8 cellular contexts compared by ENCODE assay signal in genomic region chr19:10107817-10108367, GRCh38. TPM values are rescaled to one million over a fixed set of nuclear protein-coding genes. Genes with fewer than 3 reads are reported as not detected.
A peak's percentile ranks its signal among the peaks of the same experiment; 100 is the strongest.
DNase-seq lines count a peak whose midpoint lies in the region; ATAC-seq and TF ChIP-seq lines count a peak whose summit lies in the region.
"Had no signal": no experiment of that assay in that cellular context is flagged by ENCODE, and none has a peak within 500 bp of the region (broad histone marks: within the 10 kb centered on the region; RNA-seq: fewer than 3 reads in every experiment).

No MANE protein-coding gene starts in this region.

- no peaks in the 10 kb centered on the region for H3K36me3 ChIP-seq in neural progenitor cell
- H3K36me3 ChIP-seq in hepatocyte (replicated peaks; ENCODE audit: insufficient read depth, low read depth): no peaks in the 10 kb centered on the region
- H3K36me3 ChIP-seq: breast epithelium had no signal

- H3K4me1 ChIP-seq in neural progenitor cell: peaks cover 7% of the 10 kb centered on the region
- H3K4me1 ChIP-seq in hepatocyte (ENCODE audit: insufficient read depth): peaks cover 7% of the 10 kb centered on the region

- H3K4me3 ChIP-seq in neural progenitor cell (no peak overlapping the region), hepatocyte (no peak overlapping the region)

- no peak for DNase-seq in T-helper 2 cell treated with Interferon-gamma antibody and Interleukin-4, amounts not matched to agents 5 μg/mL and 100 μg/mL, for 36 hours (ENCODE audit: low spot score)
- DNase-seq in T-helper 2 cell: no peak
- no peak for DNase-seq in WTC11 (ENCODE audit: low spot score)
- no peak for DNase-seq in neural progenitor cell (ENCODE audit: low spot score)
- DNase-seq in hepatocyte (ENCODE audit: low spot score): no peak
- DNase-seq: NCI-H2227 treated with DMSO at 0.1 percent for 48 hours had no signal

- no peaks in the 10 kb centered on the region for H3K9me3 Mint-ChIP-seq in T-helper 2 cell treated with Interferon-gamma antibody and Interleukin-4, amounts not matched to agents 5 μg/mL and 100 μg/mL, for 36 hours
- H3K9me3 Mint-ChIP-seq in WTC11 (no peaks in the 10 kb centered on the region), neural progenitor cell (no peaks in the 10 kb centered on the region)

- TF ChIP-seq CTCF in WTC11 (IDR thresholded peaks at IDR 0.05): no peak
- no peak for TF ChIP-seq CTCF in neural progenitor cell (IDR thresholded peaks at IDR 0.05)
- no peak for TF ChIP-seq CTCF in hepatocyte (IDR thresholded peaks at IDR 0.05; ENCODE audit: poor library complexity)

- H2AFZ ChIP-seq in neural progenitor cell (replicated peaks) (no peak overlapping the region), hepatocyte (no peak overlapping the region)

- no peak overlapping the region for H3K9ac ChIP-seq in neural progenitor cell

- H3K27ac ChIP-seq in neural progenitor cell (no peak overlapping the region), hepatocyte (no peak overlapping the region)
- H3K27ac ChIP-seq: breast epithelium had no signal

- H4K20me1 ChIP-seq in neural progenitor cell (ENCODE audit: low read depth) (peaks cover 8% of the 10 kb centered on the region), hepatocyte (ENCODE audit: insufficient read depth, poor library complexity, severe bottlenecking) (no peaks in the 10 kb centered on the region)

- H3K9me3 ChIP-seq in neural progenitor cell (ENCODE audit: low read depth) (no peaks in the 10 kb centered on the region), hepatocyte (ENCODE audit: low read depth) (no peaks in the 10 kb centered on the region)
- H3K9me3 ChIP-seq: breast epithelium had no signal

- no peaks in the 10 kb centered on the region for H3K27me3 Mint-ChIP-seq in T-helper 2 cell treated with Interferon-gamma antibody and Interleukin-4, amounts not matched to agents 5 μg/mL and 100 μg/mL, for 36 hours (ENCODE audit: low read depth)
- H3K27me3 Mint-ChIP-seq in WTC11 (ENCODE audit: low read depth): no peaks in the 10 kb centered on the region; the same call in 1 of the 2 replicates
- H3K27me3 Mint-ChIP-seq in neural progenitor cell (ENCODE audit: insufficient read depth, low read depth): peaks cover 5% of the 10 kb centered on the region

- POLR2A ChIA-PET in WTC11 (lab: Charles Lee): no interaction called here

- peaks cover 25% of the 10 kb centered on the region for H3K79me2 ChIP-seq in neural progenitor cell (ENCODE audit: low read depth)
- H3K79me2 ChIP-seq in hepatocyte: peaks cover 21% of the 10 kb centered on the region

- H3K4me2 ChIP-seq in neural progenitor cell (no peak overlapping the region), hepatocyte (no peak overlapping the region)

- CTCF ChIA-PET in WTC11 (lab: Charles Lee): interaction anchor here (1.0 kb wide), 1 partner anchor 9 kb away, joined by 5 read pairs; no protein-coding TSS in a partner anchor

- H3F3A ChIP-seq in neural progenitor cell (ENCODE audit: low read depth): peaks cover 22% of the 10 kb centered on the region

- peaks cover 39% of the 10 kb centered on the region for H3K36me3 Mint-ChIP-seq in T-helper 2 cell treated with Interferon-gamma antibody and Interleukin-4, amounts not matched to agents 5 μg/mL and 100 μg/mL, for 36 hours (ENCODE audit: low read depth)
- H3K36me3 Mint-ChIP-seq in WTC11 (peaks cover 38% of the 10 kb centered on the region), neural progenitor cell (peaks cover 16% of the 10 kb centered on the region)

- 97% methylated on average over 14 of the region's 14 CpGs for WGBS in hepatocyte (ENCODE audit: low lambda C conversion rate, missing lambda C conversion rate)

- H3K4me3 Mint-ChIP-seq in T-helper 2 cell treated with Interferon-gamma antibody and Interleukin-4, amounts not matched to agents 5 μg/mL and 100 μg/mL, for 36 hours: peak overlapping the region; percentile 79
- H3K4me3 Mint-ChIP-seq in WTC11: peak overlapping the region; percentile 95
- peak overlapping the region; percentile 88 for H3K4me3 Mint-ChIP-seq in neural progenitor cell

- H3K4me1 Mint-ChIP-seq in T-helper 2 cell treated with Interferon-gamma antibody and Interleukin-4, amounts not matched to agents 5 μg/mL and 100 μg/mL, for 36 hours (ENCODE audit: low read depth): peaks cover 47% of the 10 kb centered on the region
- H3K4me1 Mint-ChIP-seq in WTC11: peaks cover 16% of the 10 kb centered on the region
- H3K4me1 Mint-ChIP-seq in neural progenitor cell: peaks cover 20% of the 10 kb centered on the region

- H3K27ac Mint-ChIP-seq in T-helper 2 cell treated with Interferon-gamma antibody and Interleukin-4, amounts not matched to agents 5 μg/mL and 100 μg/mL, for 36 hours: peak overlapping the region; percentile 60
- H3K27ac Mint-ChIP-seq in WTC11 (no peak overlapping the region), neural progenitor cell (no peak overlapping the region)

- H3K9me2 ChIP-seq in hepatocyte (replicated peaks; ENCODE audit: insufficient read depth): no peaks in the 10 kb centered on the region

- ATAC-seq in WTC11 (no peak), GM18502 (IDR thresholded peaks at IDR 0.05; ENCODE audit: poor library complexity, unreplicated experiment) (no peak)

- H3K27me3 ChIP-seq in neural progenitor cell (no peaks in the 10 kb centered on the region), hepatocyte (no peaks in the 10 kb centered on the region)
- H3K27me3 ChIP-seq: breast epithelium had no signal

TF ChIP-seq in WTC11, 78 proteins besides CTCF, POLR2A, EP300 and RAD21:
- TF ChIP-seq, protein P1, sequence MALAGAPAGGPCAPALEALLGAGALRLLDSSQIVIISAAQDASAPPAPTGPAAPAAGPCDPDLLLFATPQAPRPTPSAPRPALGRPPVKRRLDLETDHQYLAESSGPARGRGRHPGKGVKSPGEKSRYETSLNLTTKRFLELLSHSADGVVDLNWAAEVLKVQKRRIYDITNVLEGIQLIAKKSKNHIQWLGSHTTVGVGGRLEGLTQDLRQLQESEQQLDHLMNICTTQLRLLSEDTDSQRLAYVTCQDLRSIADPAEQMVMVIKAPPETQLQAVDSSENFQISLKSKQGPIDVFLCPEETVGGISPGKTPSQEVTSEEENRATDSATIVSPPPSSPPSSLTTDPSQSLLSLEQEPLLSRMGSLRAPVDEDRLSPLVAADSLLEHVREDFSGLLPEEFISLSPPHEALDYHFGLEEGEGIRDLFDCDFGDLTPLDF (CRISPR knock-in tag; IDR thresholded peaks at IDR 0.05): no peak
- TF ChIP-seq, protein P2, sequence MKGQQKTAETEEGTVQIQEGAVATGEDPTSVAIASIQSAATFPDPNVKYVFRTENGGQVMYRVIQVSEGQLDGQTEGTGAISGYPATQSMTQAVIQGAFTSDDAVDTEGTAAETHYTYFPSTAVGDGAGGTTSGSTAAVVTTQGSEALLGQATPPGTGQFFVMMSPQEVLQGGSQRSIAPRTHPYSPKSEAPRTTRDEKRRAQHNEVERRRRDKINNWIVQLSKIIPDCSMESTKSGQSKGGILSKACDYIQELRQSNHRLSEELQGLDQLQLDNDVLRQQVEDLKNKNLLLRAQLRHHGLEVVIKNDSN (CRISPR knock-in tag; IDR thresholded peaks at IDR 0.05): no peak
- TF ChIP-seq ZNF232 (CRISPR knock-in tag; IDR thresholded peaks at IDR 0.05) (no peak), JUN (CRISPR knock-in tag; IDR thresholded peaks at IDR 0.05) (no peak), IRF2 (CRISPR knock-in tag; IDR thresholded peaks at IDR 0.05; ENCODE audit: borderline replicate concordance, low read depth) (no peak)

RNA-seq across cellular contexts. Expression of gene PPAN, which starts 1.7 kb away (rescaled TPM):
- total RNA-seq in WTC11 (2021) (74.1 to 83.7 TPM (median 80.8 TPM) in 3 replicates), neural progenitor cell (ENCODE audit: low replicate concordance) (6.6 and 23.3 TPM in 2 replicates), hepatocyte (15.0 and 15.5 TPM in 2 replicates)
- 26.0 and 41.9 TPM in 2 replicates for polyA plus RNA-seq in hepatocyte

RNA-seq across cellular contexts. Expression of gene P2RY11, which starts 3.6 kb away (rescaled TPM):
- total RNA-seq in WTC11 (2021) (21.0 to 21.5 TPM (median 21.2 TPM) in 3 replicates), neural progenitor cell (ENCODE audit: low replicate concordance) (2.2 TPM in 1 of 2 replicates, not detected in the other), hepatocyte (2.7 and 3.8 TPM in 2 replicates)
- 6.1 TPM in 2 replicates for polyA plus RNA-seq in hepatocyte

RNA-seq across cellular contexts. Expression of gene ANGPTL6, which starts 5.4 kb away (rescaled TPM):
- total RNA-seq in WTC11 (2021): 0.21 to 0.30 TPM (median 0.28 TPM) in 3 replicates
- 0.09 TPM in 1 of 2 replicates, not detected in the other for total RNA-seq in neural progenitor cell (ENCODE audit: low replicate concordance)
- total RNA-seq in hepatocyte: 3.9 and 5.9 TPM in 2 replicates
- 4.7 and 5.5 TPM in 2 replicates for polyA plus RNA-seq in hepatocyte

RNA-seq across cellular contexts. Expression of gene EIF3G, which starts 11.8 kb away (rescaled TPM):
- 318 to 333 TPM (median 323 TPM) in 3 replicates for total RNA-seq in WTC11 (2021)
- total RNA-seq in neural progenitor cell (ENCODE audit: low replicate concordance): 170 and 215 TPM in 2 replicates
- total RNA-seq in hepatocyte: 138 and 169 TPM in 2 replicates
- 134 and 157 TPM in 2 replicates for polyA plus RNA-seq in hepatocyte

RNA-seq across cellular contexts. Expression of gene SHFL, which starts 21.8 kb away (rescaled TPM):
- 22.5 to 28.4 TPM (median 23.0 TPM) in 3 replicates for total RNA-seq in WTC11 (2021)
- 0.15 and 2.0 TPM in 2 replicates for total RNA-seq in neural progenitor cell (ENCODE audit: low replicate concordance)
- total RNA-seq in hepatocyte: 26.0 and 28.7 TPM in 2 replicates
- 48.7 and 50.9 TPM in 2 replicates for polyA plus RNA-seq in hepatocyte
